Comparison of ENCODE assay signal across 9 cellular contexts in genomic region chr12:96249196-96250118, GRCh38. TPM values are rescaled to one million over a fixed set of nuclear protein-coding genes. Genes with fewer than 3 reads are reported as not detected.
DNase-seq lines count a peak whose midpoint lies in the region; ATAC-seq, FAIRE-seq and TF ChIP-seq lines count a peak whose summit lies in the region.
"Had no signal": no experiment of that assay in that cellular context is flagged by ENCODE, and none has a peak within 500 bp of the region (broad histone marks: within the 10 kb centered on the region; RNA-seq: fewer than 3 reads in every experiment).

No MANE protein-coding gene starts in this region.

- FAIRE-seq in H1 (lab: Jason Lieb, UNC), result no peak

- no peaks in the 10 kb centered on the region for H3K4me1 ChIP-seq in H1 (replicated peaks in 1 of 4; ENCODE audit: control insufficient read depth in 3 of 4, insufficient read depth in 4 of 4, low read length in 3 of 4)

- no peak overlapping the region for H2AK5ac ChIP-seq in H1 (ENCODE audit: low read depth, low read length)

- 0 out of 2 replicates have a peak, but pooled peaks cover 2% of the 10 kb centered on the region for H3K23me2 ChIP-seq in H1 (ENCODE audit: low read depth, low read length)

- H2BK120ac ChIP-seq in H1 (replicated peaks; ENCODE audit: low read depth, low read length), result no peak overlapping the region

- no peaks in the 10 kb centered on the region for H3K27me3 Mint-ChIP-seq in natural killer cell treated with Interleukin-12 subunit alpha and Interleukin-12 subunit beta and Interleukin-15 and Interleukin-18, amount 100 ng/mL, for 72 hours
- H3K27me3 Mint-ChIP-seq in activated T-helper 2 cell treated with anti-CD3 and anti-CD28 coated beads, Interferon-gamma antibody, Interleukin-2, Interleukin-4, amounts not matched to agents 10 μg/mL and 5 μg/mL and 100 μg/mL, durations not matched to agents 14 hours and 24 hours and 36 hours (ENCODE audit: low read depth), result no peaks in the 10 kb centered on the region

- no peak overlapping the region for H2BK15ac ChIP-seq in H1 (ENCODE audit: low read length)

- no peaks in the 10 kb centered on the region for H3K9me3 Mint-ChIP-seq in natural killer cell treated with Interleukin-12 subunit alpha and Interleukin-12 subunit beta and Interleukin-15 and Interleukin-18, amount 100 ng/mL, for 72 hours
- H3K9me3 Mint-ChIP-seq in activated T-helper 2 cell treated with anti-CD3 and anti-CD28 coated beads, Interferon-gamma antibody, Interleukin-2, Interleukin-4, amounts not matched to agents 10 μg/mL and 5 μg/mL and 100 μg/mL, durations not matched to agents 14 hours and 24 hours and 36 hours, result no peaks in the 10 kb centered on the region

- H3K27ac Mint-ChIP-seq in natural killer cell treated with Interleukin-12 subunit alpha and Interleukin-12 subunit beta and Interleukin-15 and Interleukin-18, amount 100 ng/mL, for 72 hours, result peak overlapping the region; percentile 36
- no peak overlapping the region for H3K27ac Mint-ChIP-seq in activated T-helper 2 cell treated with anti-CD3 and anti-CD28 coated beads, Interferon-gamma antibody, Interleukin-2, Interleukin-4, amounts not matched to agents 10 μg/mL and 5 μg/mL and 100 μg/mL, durations not matched to agents 14 hours and 24 hours and 36 hours

- H3K18ac ChIP-seq in H1 (ENCODE audit: extremely low read depth, low read length), result no peak overlapping the region

- H3K4me2 ChIP-seq in H1 (ENCODE audit: insufficient read depth in 1 of 2, low read depth in 2 of 2, low read length in 2 of 2), result no peak overlapping the region

- WGBS in H1 (ENCODE audit: extremely low coverage in 1 of 2, insufficient coverage in 1 of 2, insufficient read length in 1 of 2, insufficient replicate concordance in 2 of 2, low coverage in 1 of 2, low lambda C conversion rate in 2 of 2, missing lambda C conversion rate in 1 of 2), 2 experiments, result 95% methylated on average over 15 of the region's 16 CpGs; no CpG with 5 or more reads in 1 of the 2 experiments

- H4K8ac ChIP-seq in H1 (ENCODE audit: extremely low read depth, insufficient read depth, low read length), result peak overlapping the region; percentile 40; the same call in 1 of the 2 replicates

- POLR2A ChIA-PET in H1 (lab: Charles Lee; ENCODE audit: partially characterized antibody), result interaction anchor here (0.9 kb wide), 1 partner anchor 12 kb away, joined by 3 read pairs; no protein-coding TSS in a partner anchor

- no peak for TF ChIP-seq EP300 in H1 (IDR thresholded peaks at IDR 0.05; ENCODE audit: borderline replicate concordance in 1 of 2, low read depth in 2 of 2, low read length in 2 of 2)

- no peak for TF ChIP-seq CTCF in H1 (IDR thresholded peaks at IDR 0.05; ENCODE audit: control extremely low read depth in 1 of 3, insufficient read depth in 1 of 3, low read depth in 1 of 3, low read length in 3 of 3)

- H3K23ac ChIP-seq in H1 (ENCODE audit: insufficient read length), result no peak overlapping the region

- no peak overlapping the region for H3K27ac ChIP-seq in H1 (ENCODE audit: low read depth, low read length)

- no peaks in the 10 kb centered on the region for H4K20me1 ChIP-seq in H1 (replicated peaks in 1 of 2; ENCODE audit: control insufficient read depth in 1 of 2, insufficient read depth in 2 of 2, low read length in 2 of 2)

- H3K4ac ChIP-seq in H1 (replicated peaks; ENCODE audit: insufficient read length, low read depth, low read length), result no peak overlapping the region

- H3K9me3 ChIP-seq in H1 (ENCODE audit: insufficient read depth in 2 of 2, low read depth in 1 of 2, low read length in 1 of 2), result no peaks in the 10 kb centered on the region

- ATAC-seq in natural killer cell treated with Interleukin-12 subunit alpha and Interleukin-12 subunit beta and Interleukin-15 and Interleukin-18, amount 100 ng/mL, for 72 hours, result no peak
- ATAC-seq in GM19397 (IDR thresholded peaks at IDR 0.05; ENCODE audit: unreplicated experiment), result no peak

- H3K36me3 ChIP-seq in H1 (ENCODE audit: control insufficient read depth in 2 of 4, insufficient read depth in 4 of 4, low read length in 3 of 4), result peaks cover 0 to 3% (median 0%) of the 10 kb centered on the region in 4 experiments; a peak in 3 of 8 replicates

- H3K9ac ChIP-seq in H1 (replicated peaks in 1 of 4; ENCODE audit: extremely low read depth in 1 of 4, low read depth in 3 of 4, low read length in 3 of 4), result no peak overlapping the region

- H3K4me3 Mint-ChIP-seq in natural killer cell treated with Interleukin-12 subunit alpha and Interleukin-12 subunit beta and Interleukin-15 and Interleukin-18, amount 100 ng/mL, for 72 hours, result no peak overlapping the region
- H3K4me3 Mint-ChIP-seq in activated T-helper 2 cell treated with anti-CD3 and anti-CD28 coated beads, Interferon-gamma antibody, Interleukin-2, Interleukin-4, amounts not matched to agents 10 μg/mL and 5 μg/mL and 100 μg/mL, durations not matched to agents 14 hours and 24 hours and 36 hours (ENCODE audit: low read depth), result no peak overlapping the region

- no peak for TF ChIP-seq RAD21 in H1 (IDR thresholded peaks at IDR 0.05 in 1 of 2, conservative IDR thresholded peaks at IDR 0.05 in 1 of 2; ENCODE audit: low read depth in 2 of 2, low read length in 2 of 2)

- H3K56ac ChIP-seq in H1 (replicated peaks; ENCODE audit: insufficient read length, low read depth, low read length), result no peak overlapping the region

- H4K5ac ChIP-seq in H1 (ENCODE audit: insufficient read length, low read depth, low read length), result no peak overlapping the region

- intact Hi-C loops in activated T-helper 2 cell treated with anti-CD3 and anti-CD28 coated beads, Interferon-gamma antibody, Interleukin-2, Interleukin-4, amounts not matched to agents 10 μg/mL and 5 μg/mL and 100 μg/mL, durations not matched to agents 14 hours and 24 hours and 36 hours (cut with micrococcal nuclease), result no loop called here

- H2BK12ac ChIP-seq in H1 (ENCODE audit: low read depth, low read length), result no peak overlapping the region

- peaks cover 20% of the 10 kb centered on the region for H3K36me3 Mint-ChIP-seq in natural killer cell treated with Interleukin-12 subunit alpha and Interleukin-12 subunit beta and Interleukin-15 and Interleukin-18, amount 100 ng/mL, for 72 hours
- H3K36me3 Mint-ChIP-seq in activated T-helper 2 cell treated with anti-CD3 and anti-CD28 coated beads, Interferon-gamma antibody, Interleukin-2, Interleukin-4, amounts not matched to agents 10 μg/mL and 5 μg/mL and 100 μg/mL, durations not matched to agents 14 hours and 24 hours and 36 hours (ENCODE audit: low read depth), result peaks cover 66% of the 10 kb centered on the region

- peaks cover 40 to 55% of the 10 kb centered on the region in 2 donors for H3K4me1 Mint-ChIP-seq in natural killer cell treated with Interleukin-12 subunit alpha and Interleukin-12 subunit beta and Interleukin-15 and Interleukin-18, amount 100 ng/mL, for 72 hours (ENCODE audit: low read depth in 2 of 2)
- H3K4me1 Mint-ChIP-seq in activated T-helper 2 cell treated with anti-CD3 and anti-CD28 coated beads, Interferon-gamma antibody, Interleukin-2, Interleukin-4, amounts not matched to agents 10 μg/mL and 5 μg/mL and 100 μg/mL, durations not matched to agents 14 hours and 24 hours and 36 hours (ENCODE audit: low read depth), result peaks cover 20% of the 10 kb centered on the region

- DNase-seq in AG08395 (ENCODE audit: low spot score), result peak; percentile 34
- DNase-seq in NCI-H2227 treated with DMSO at 0.1 percent for 48 hours (lab: John Stamatoyannopoulos, UW), result peak; percentile 35
- no peak for DNase-seq in H1 (ENCODE audit: low read depth in 1 of 2, low spot score in 2 of 2)
- no peak for DNase-seq in natural killer cell treated with Interleukin-12 subunit alpha and Interleukin-12 subunit beta and Interleukin-15 and Interleukin-18, amount 100 ng/mL, for 72 hours (ENCODE audit: low spot score)
- DNase-seq in stimulated activated CD4-positive, alpha-beta T cell treated with anti-CD3 and anti-CD28 coated beads, Interleukin-12 subunit alpha, Interleukin-12 subunit beta, amount 100 ng/mL, for 4 hours, result no peak
- DNase-seq in activated T-helper 2 cell treated with anti-CD3 and anti-CD28 coated beads, Interferon-gamma antibody, Interleukin-2, Interleukin-4, amounts not matched to agents 10 μg/mL and 5 μg/mL and 100 μg/mL, durations not matched to agents 14 hours and 24 hours and 36 hours (ENCODE audit: low spot score), result no peak
- DNase-seq in activated gamma-delta T cell treated with Interleukin-2 at 50 U/mL for 16 hours, result no peak
- DNase-seq: KBM-7 had no signal

- H3K79me1 ChIP-seq in H1 (ENCODE audit: low read depth, low read length), result no peaks in the 10 kb centered on the region

- H3K27me3 ChIP-seq in H1 (replicated peaks in 1 of 4; ENCODE audit: control insufficient read depth in 3 of 4, extremely low read depth in 1 of 4, insufficient read depth in 3 of 4, low read length in 3 of 4), result no peaks in the 10 kb centered on the region

- CTCF ChIA-PET in H1 (lab: Charles Lee; ENCODE audit: partially characterized antibody), result interaction anchor here (1.3 to 1.6 kb wide), 3 partner anchors 151 to 267 kb away, joined by 3 to 5 read pairs (median 5); partner anchors contain the start of gene CDK17

- H3K14ac ChIP-seq in H1 (ENCODE audit: insufficient read length), result no peak overlapping the region

- no peak overlapping the region for H3K4me3 ChIP-seq in H1 (ENCODE audit: extremely low read depth in 1 of 4, insufficient read depth in 2 of 4, low read depth in 3 of 4, low read length in 4 of 4)

- peak overlapping the region; percentile 35; the same call in 1 of the 2 replicates for H2BK5ac ChIP-seq in H1 (ENCODE audit: low read depth, low read length)

- no peaks in the 10 kb centered on the region for H3K79me2 ChIP-seq in H1 (ENCODE audit: control insufficient read depth in 1 of 2, insufficient read depth in 2 of 2, low read length in 2 of 2)

- no peak for TF ChIP-seq POLR2A in H1 (IDR thresholded peaks at IDR 0.05; ENCODE audit: control extremely low read depth in 1 of 2, low read depth in 2 of 2, low read length in 2 of 2)

- H4K91ac ChIP-seq in H1 (replicated peaks; ENCODE audit: insufficient read length, low read length), result no peak overlapping the region

- no peak overlapping the region for H2BK20ac ChIP-seq in H1 (ENCODE audit: low read length)

- H2AFZ ChIP-seq in H1 (ENCODE audit: low read length), result no peak overlapping the region

RNA-seq across cellular contexts. Expression of gene ELK3, which starts 55.3 kb away (rescaled TPM):
- 13.3 and 14.3 TPM in 2 replicates for total RNA-seq in H1 (2021; fragmentation: NEBNext Ultra II Directional; extraction: Animal tissue kit (Norgen Biotek cat#: 25700))
- 3.5 and 4.4 TPM in 2 replicates for polyA plus RNA-seq in H1 (2011; rRNA removed)
- 3.7 TPM for polyA plus RNA-seq in H1 (2011; cell fraction: cytosol; rRNA removed)
- 29.8 TPM for polyA plus RNA-seq in H1 (2011; cell fraction: nucleus; rRNA removed)
- 5.1 to 7.2 TPM (median 6.9 TPM) in 4 replicates for polyA plus RNA-seq in H1 (2012, experiment 1 of 2)
- 0.77 TPM for polyA plus RNA-seq in H1 (2012, experiment 2 of 2)
- 20.7 TPM for polyA plus RNA-seq in H1 (2013, experiment 1 of 2)
- 19.2 TPM for polyA plus RNA-seq in H1 (2013, experiment 2 of 2)
- polyA minus RNA-seq in H1 (2011; rRNA and poly(A)+ RNA removed), result 8.6 and 9.1 TPM in 2 replicates
- 6.9 TPM for polyA minus RNA-seq in H1 (2011; cell fraction: cytosol; rRNA and poly(A)+ RNA removed)
- polyA minus RNA-seq in H1 (2011; cell fraction: nucleus; rRNA and poly(A)+ RNA removed), result 15.2 TPM
- 10 to 100 TPM; 16.0 to 21.6 TPM for total RNA-seq in natural killer cell treated with Interleukin-12 subunit alpha and Interleukin-12 subunit beta and Interleukin-15 and Interleukin-18, amount 100 ng/mL, for 72 hours
- 37.0 and 39.7 TPM in 2 replicates for total RNA-seq in activated T-helper 2 cell treated with anti-CD3 and anti-CD28 coated beads, Interferon-gamma antibody, Interleukin-2, Interleukin-4, amounts not matched to agents 10 μg/mL and 5 μg/mL and 100 μg/mL, durations not matched to agents 14 hours and 24 hours and 36 hours

Comparison
In these comparisons a context has a peak if more than half of its experiments do, and no peak if none do; other contexts are left out.
1. DNase-seq: peak in AG08395 (single experiment) and NCI-H2227 treated with DMSO at 0.1 percent for 48 hours (single experiment); none in H1 (0 of 2), natural killer cell treated with Interleukin-12 subunit alpha and Interleukin-12 subunit beta and Interleukin-15 and Interleukin-18, amount 100 ng/mL, for 72 hours (single experiment), stimulated activated CD4-positive, alpha-beta T cell treated with anti-CD3 and anti-CD28 coated beads, Interleukin-12 subunit alpha, Interleukin-12 subunit beta, amount 100 ng/mL, for 4 hours (single experiment), activated T-helper 2 cell treated with anti-CD3 and anti-CD28 coated beads, Interferon-gamma antibody, Interleukin-2, Interleukin-4, amounts not matched to agents 10 μg/mL and 5 μg/mL and 100 μg/mL, durations not matched to agents 14 hours and 24 hours and 36 hours (single experiment) and activated gamma-delta T cell treated with Interleukin-2 at 50 U/mL for 16 hours (single experiment).